5 cellular contexts compared by ENCODE assay signal in genomic region chr6:69921611-69922010, GRCh38. TPM values are rescaled to one million over a fixed set of nuclear protein-coding genes. Genes with fewer than 3 reads are reported as not detected.
"Had no signal": no experiment of that assay in that cellular context is flagged by ENCODE, and none has a peak within 500 bp of the region (broad histone marks: within the 10 kb centered on the region; RNA-seq: fewer than 3 reads in every experiment).

No MANE protein-coding gene starts in this region.

RNA-seq across cellular contexts. Expression of gene COL19A1, which starts 55.3 kb away (rescaled TPM):
- total RNA-seq: GM23248, H1, H7, H9, HFFc6 had no signal
- polyA plus RNA-seq: GM23248, H1 had no signal
